1 cellular context compared by ENCODE assay signal in the genomic region with DNA sequence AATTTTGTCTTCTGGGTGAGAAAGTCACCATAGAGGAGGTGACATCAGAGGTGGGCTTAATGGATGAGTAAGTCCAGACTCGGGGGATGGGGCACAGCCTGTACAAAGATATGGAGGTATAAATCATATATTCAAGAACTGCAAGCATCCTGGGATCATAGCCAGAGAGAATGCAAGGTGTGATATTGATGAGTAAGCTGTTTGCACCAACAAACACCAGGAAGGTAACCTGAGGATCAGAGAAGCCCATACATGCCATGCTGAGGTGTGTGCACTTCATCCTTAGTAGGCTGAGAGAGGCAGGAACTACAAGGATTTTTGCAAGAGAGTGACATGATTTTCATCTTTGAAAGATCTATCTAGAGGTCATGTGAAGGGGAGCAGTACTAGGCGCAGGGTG.
TF ChIP-seq lines count a peak whose summit lies in the region.

No MANE protein-coding gene starts in this region.

TF ChIP-seq in K562, 482 proteins besides CTCF, POLR2A, EP300 and RAD21 (continued from another document):
- TF ChIP-seq, protein P1, sequence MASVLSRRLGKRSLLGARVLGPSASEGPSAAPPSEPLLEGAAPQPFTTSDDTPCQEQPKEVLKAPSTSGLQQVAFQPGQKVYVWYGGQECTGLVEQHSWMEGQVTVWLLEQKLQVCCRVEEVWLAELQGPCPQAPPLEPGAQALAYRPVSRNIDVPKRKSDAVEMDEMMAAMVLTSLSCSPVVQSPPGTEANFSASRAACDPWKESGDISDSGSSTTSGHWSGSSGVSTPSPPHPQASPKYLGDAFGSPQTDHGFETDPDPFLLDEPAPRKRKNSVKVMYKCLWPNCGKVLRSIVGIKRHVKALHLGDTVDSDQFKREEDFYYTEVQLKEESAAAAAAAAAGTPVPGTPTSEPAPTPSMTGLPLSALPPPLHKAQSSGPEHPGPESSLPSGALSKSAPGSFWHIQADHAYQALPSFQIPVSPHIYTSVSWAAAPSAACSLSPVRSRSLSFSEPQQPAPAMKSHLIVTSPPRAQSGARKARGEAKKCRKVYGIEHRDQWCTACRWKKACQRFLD (CRISPR knock-in tag; IDR thresholded peaks at IDR 0.05) = no peak
- TF ChIP-seq CBX2 (IDR thresholded peaks at IDR 0.05; ENCODE audit: insufficient read depth, low read length, poor library complexity, severe bottlenecking) (no peak), ZNF121 (CRISPR knock-in tag; conservative IDR thresholded peaks at IDR 0.05) (no peak), C11orf30 (IDR thresholded peaks at IDR 0.05; ENCODE audit: low read depth) (peak; percentile 13; the same call in 1 of the 2 replicates), TEAD1 (CRISPR knock-in tag; IDR thresholded peaks at IDR 0.05) (no peak), ZNF354B (CRISPR knock-in tag; IDR thresholded peaks at IDR 0.05) (no peak), ZNF224 (CRISPR knock-in tag; IDR thresholded peaks at IDR 0.05) (no peak), POU5F1 (IDR thresholded peaks at IDR 0.05; ENCODE audit: borderline replicate concordance, low read depth, low read length, partially characterized antibody) (no peak), RFX5 (IDR thresholded peaks at IDR 0.05; ENCODE audit: low read depth, low read length) (no peak), FOXP1 (CRISPR knock-in tag; IDR thresholded peaks at IDR 0.05) (no peak), CREM (IDR thresholded peaks at IDR 0.05; ENCODE audit: low read depth) (no peak)
- TF ChIP-seq, protein P2, sequence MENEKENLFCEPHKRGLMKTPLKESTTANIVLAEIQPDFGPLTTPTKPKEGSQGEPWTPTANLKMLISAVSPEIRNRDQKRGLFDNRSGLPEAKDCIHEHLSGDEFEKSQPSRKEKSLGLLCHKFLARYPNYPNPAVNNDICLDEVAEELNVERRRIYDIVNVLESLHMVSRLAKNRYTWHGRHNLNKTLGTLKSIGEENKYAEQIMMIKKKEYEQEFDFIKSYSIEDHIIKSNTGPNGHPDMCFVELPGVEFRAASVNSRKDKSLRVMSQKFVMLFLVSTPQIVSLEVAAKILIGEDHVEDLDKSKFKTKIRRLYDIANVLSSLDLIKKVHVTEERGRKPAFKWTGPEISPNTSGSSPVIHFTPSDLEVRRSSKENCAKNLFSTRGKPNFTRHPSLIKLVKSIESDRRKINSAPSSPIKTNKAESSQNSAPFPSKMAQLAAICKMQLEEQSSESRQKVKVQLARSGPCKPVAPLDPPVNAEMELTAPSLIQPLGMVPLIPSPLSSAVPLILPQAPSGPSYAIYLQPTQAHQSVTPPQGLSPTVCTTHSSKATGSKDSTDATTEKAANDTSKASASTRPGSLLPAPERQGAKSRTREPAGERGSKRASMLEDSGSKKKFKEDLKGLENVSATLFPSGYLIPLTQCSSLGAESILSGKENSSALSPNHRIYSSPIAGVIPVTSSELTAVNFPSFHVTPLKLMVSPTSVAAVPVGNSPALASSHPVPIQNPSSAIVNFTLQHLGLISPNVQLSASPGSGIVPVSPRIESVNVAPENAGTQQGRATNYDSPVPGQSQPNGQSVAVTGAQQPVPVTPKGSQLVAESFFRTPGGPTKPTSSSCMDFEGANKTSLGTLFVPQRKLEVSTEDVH (IDR thresholded peaks at IDR 0.05; ENCODE audit: low read depth, partially characterized antibody) = no peak
